In the genomic region with DNA sequence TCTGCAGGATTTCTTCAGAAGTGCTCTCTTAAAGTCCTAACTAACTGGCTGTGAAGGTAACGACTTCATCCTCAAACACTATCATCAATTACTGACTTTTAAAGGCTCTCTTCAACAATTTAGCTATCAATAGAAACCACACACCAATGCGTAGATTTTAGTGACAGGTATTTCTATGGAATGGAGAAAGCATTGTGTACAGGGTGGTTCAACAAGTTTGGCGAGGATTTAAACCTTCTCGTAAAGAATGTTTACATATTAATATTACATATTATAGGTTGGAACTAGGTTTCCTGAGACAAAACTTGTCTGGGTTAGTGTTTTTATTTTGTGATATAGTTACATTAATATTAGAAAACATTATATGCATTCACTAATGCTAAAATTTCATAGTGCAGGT, we compare ENCODE assay signal across 21 cellular contexts.
"Had no signal": no experiment of that assay in that cellular context is flagged by ENCODE, and none has a peak within 500 bp of the region (broad histone marks: within the 10 kb centered on the region; RNA-seq: fewer than 3 reads in every experiment).

No MANE protein-coding gene starts in this region.

- ATAC-seq: gastroesophageal sphincter; left lobe of liver; naive thymus-derived CD8-positive, alpha-beta T cell had no signal

- H3K36me3 ChIP-seq: esophagus squamous epithelium, gastroesophageal sphincter, neutrophil, right atrium auricular region, sigmoid colon, stomach, thoracic aorta, transverse colon had no signal

- H3K27me3 ChIP-seq: esophagus squamous epithelium, gastroesophageal sphincter, neutrophil, right atrium auricular region, sigmoid colon, stomach, transverse colon had no signal

- DNase-seq: cortex of kidney; dorsolateral prefrontal cortex; effector CD8-positive, alpha-beta T cell; esophagus squamous epithelium; foreskin fibroblast; glutamatergic neuron; islet precursor cell; mammary epithelial cell; naive thymus-derived CD8-positive, alpha-beta T cell; sigmoid colon; stimulated activated CD4-positive, alpha-beta T cell treated with anti-CD3 and anti-CD28 coated beads, Interleukin-2, amount 100 ng/mL, for 24 hours; stimulated activated naive CD4-positive, alpha-beta T cell; stomach; substantia nigra; transverse colon had no signal

- H3K4me3 ChIP-seq: dorsolateral prefrontal cortex, esophagus squamous epithelium, gastroesophageal sphincter, right atrium auricular region, sigmoid colon, skin epidermis, stomach, thoracic aorta, transverse colon had no signal
